In genomic region chr13:111314852-111315251, GRCh38 we compare ENCODE assay signal across 21 cellular contexts. TPM values are rescaled to one million over a fixed set of nuclear protein-coding genes. Genes with fewer than 3 reads are reported as not detected.
"Had no signal": no experiment of that assay in that cellular context is flagged by ENCODE, and none has a peak within 500 bp of the region (broad histone marks: within the 10 kb centered on the region; RNA-seq: fewer than 3 reads in every experiment).

No MANE protein-coding gene starts in this region.

- H3K27ac ChIP-seq: esophagus squamous epithelium, sigmoid colon had no signal

- DNase-seq: activated CD4-positive, alpha-beta T cell treated with anti-CD3 and anti-CD28 coated beads for 36 hours; activated CD4-positive, alpha-beta T cell treated with anti-CD3 and anti-CD28 coated beads, Interleukin-2, amount 50 U/mL, for 48 hours; activated CD8-positive, alpha-beta memory T cell treated with anti-CD3 and anti-CD28 coated beads, Interleukin-2, amount 10 ng/mL, durations not matched to agents 7 days and 5 days; activated naive CD4-positive, alpha-beta T cell; activated naive CD8-positive, alpha-beta T cell treated with anti-CD3 and anti-CD28 coated beads for 36 hours; activated T-cell treated with anti-CD3 and anti-CD28 coated beads, Interleukin-2, amount 50 U/mL, for 1 hour; amniotic stem cell; dermis blood vessel endothelial cell; effector memory CD4-positive, alpha-beta T cell; esophagus squamous epithelium; foreskin melanocyte; hypothalamus; nucleus accumbens; sigmoid colon; stimulated activated CD8-positive, alpha-beta memory T cell treated with anti-CD3 and anti-CD28 coated beads, Interleukin-4, amount 100 ng/mL, for 48 hours; stimulated activated naive CD4-positive, alpha-beta T cell had no signal

- ATAC-seq: activated CD4-positive, alpha-beta T cell treated with anti-CD3 and anti-CD28 coated beads for 36 hours; activated CD8-positive, alpha-beta memory T cell treated with anti-CD3 and anti-CD28 coated beads, Interleukin-2, amount 10 ng/mL, durations not matched to agents 7 days and 5 days; activated T-helper 17 cell treated with anti-CD3 and anti-CD28 coated beads, Interleukin-2, amount 50 U/mL, for 72 hours had no signal

- H3K4me1 ChIP-seq: esophagus squamous epithelium, sigmoid colon had no signal

- H3K27me3 ChIP-seq: esophagus squamous epithelium, sigmoid colon had no signal

- H3K4me3 ChIP-seq: esophagus squamous epithelium, lung, sigmoid colon had no signal

RNA-seq across cellular contexts. Expression of gene TEX29, which starts 5.6 kb away (rescaled TPM):
- total RNA-seq: endothelial cell of umbilical vein, esophagus squamous epithelium, kidney, renal cortical epithelial cell had no signal
